ENCODE assay signal across 16 cellular contexts in genomic region chr15:81030368-81030739, GRCh38.
"Had no signal": no experiment of that assay in that cellular context is flagged by ENCODE, and none has a peak within 500 bp of the region (broad histone marks: within the 10 kb centered on the region; RNA-seq: fewer than 3 reads in every experiment).

No MANE protein-coding gene starts in this region.

- H3K27ac Mint-ChIP-seq: activated CD8-positive, alpha-beta T cell treated with anti-CD3 and anti-CD28 coated beads for 36 hours; activated naive CD4-positive, alpha-beta T cell treated with anti-CD3 and anti-CD28 coated beads for 36 hours; activated naive CD8-positive, alpha-beta T cell treated with anti-CD3 and anti-CD28 coated beads, Interleukin-2, amount 50 U/mL, for 24 hours; brain; natural killer cell; T-helper 2 cell treated with Interferon-gamma antibody and Interleukin-4, amounts not matched to agents 5 μg/mL and 100 μg/mL, for 36 hours had no signal

- H3K27me3 ChIP-seq: colonic mucosa, spleen had no signal

- H3K36me3 ChIP-seq: colonic mucosa, spleen had no signal

- H3K27ac ChIP-seq: colonic mucosa had no signal

- H3K4me1 ChIP-seq: colonic mucosa had no signal

- DNase-seq: activated CD4-positive, alpha-beta T cell treated with anti-CD3 and anti-CD28 coated beads for 48 hours; activated CD4-positive, CD25-positive, alpha-beta regulatory T cell; activated CD8-positive, alpha-beta T cell treated with anti-CD3 and anti-CD28 coated beads for 36 hours; activated naive CD4-positive, alpha-beta T cell treated with anti-CD3 and anti-CD28 coated beads for 36 hours; activated naive CD8-positive, alpha-beta T cell treated with anti-CD3 and anti-CD28 coated beads, Interleukin-2, amount 50 U/mL, for 24 hours; activated T-cell treated with anti-CD3 and anti-CD28 coated beads, Interleukin-2, amount 50 U/mL, for 1 hour; anterior cingulate cortex; central memory CD4-positive, alpha-beta T cell; colonic mucosa; mesendoderm; natural killer cell; spleen; stimulated activated naive CD4-positive, alpha-beta T cell had no signal

- H3K9me3 ChIP-seq: colonic mucosa, spleen had no signal

- H3K4me3 Mint-ChIP-seq: activated CD8-positive, alpha-beta T cell treated with anti-CD3 and anti-CD28 coated beads for 36 hours; activated naive CD4-positive, alpha-beta T cell treated with anti-CD3 and anti-CD28 coated beads for 36 hours; activated naive CD8-positive, alpha-beta T cell treated with anti-CD3 and anti-CD28 coated beads, Interleukin-2, amount 50 U/mL, for 24 hours; brain; natural killer cell; T-helper 2 cell treated with Interferon-gamma antibody and Interleukin-4, amounts not matched to agents 5 μg/mL and 100 μg/mL, for 36 hours had no signal

- ATAC-seq: activated CD8-positive, alpha-beta T cell treated with anti-CD3 and anti-CD28 coated beads for 36 hours; activated naive CD8-positive, alpha-beta T cell treated with anti-CD3 and anti-CD28 coated beads, Interleukin-2, amount 50 U/mL, for 24 hours; natural killer cell had no signal

- H3K36me3 Mint-ChIP-seq: brain, natural killer cell had no signal

- FAIRE-seq: endometrium had no signal

- H3K4me3 ChIP-seq: colonic mucosa, spleen had no signal

- H3K9me3 Mint-ChIP-seq: natural killer cell had no signal
